In the genomic region with DNA sequence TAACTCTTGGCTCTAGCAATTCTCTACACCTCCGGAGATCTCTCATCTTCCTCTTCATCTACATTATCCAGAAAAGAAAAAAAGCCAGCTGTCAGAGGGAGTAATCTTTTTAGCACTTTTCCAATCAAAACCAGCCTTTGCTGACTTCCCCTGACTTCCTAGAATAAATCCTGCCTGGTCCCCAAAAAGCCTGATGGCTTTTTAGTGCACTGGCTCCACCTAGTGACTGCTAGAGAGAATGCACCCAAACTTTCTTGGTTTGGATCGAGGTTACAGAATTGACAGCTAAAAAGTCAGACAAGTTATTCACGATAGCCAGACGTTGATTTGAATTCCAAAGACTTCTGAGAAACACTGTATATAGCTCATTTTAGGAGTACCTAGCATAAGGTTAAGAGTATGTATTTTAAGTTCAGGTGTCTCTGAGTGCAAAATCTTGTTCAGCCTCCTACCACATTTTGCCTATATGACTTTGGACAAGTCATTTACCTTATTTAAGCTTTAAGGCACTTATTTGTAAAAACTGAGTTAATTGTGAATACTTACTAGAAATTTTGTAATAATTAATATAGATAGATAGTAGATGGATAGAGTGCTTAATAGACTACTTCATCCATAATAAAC, we compare ENCODE assay signal across 8 cellular contexts.
DNase-seq lines count a peak whose midpoint lies in the region; ATAC-seq and TF ChIP-seq lines count a peak whose summit lies in the region.

No MANE protein-coding gene starts in this region.

- H3K36me3 ChIP-seq in BJ (ENCODE audit: control insufficient read depth, insufficient read depth, low read length) (no peaks in the 10 kb centered on the region), lung (ENCODE audit: control insufficient read depth in 2 of 2, insufficient read depth in 2 of 2, low read length in 2 of 2) (no peaks in the 10 kb centered on the region), stomach (no peaks in the 10 kb centered on the region)

- H3K27me3 ChIP-seq in BJ (ENCODE audit: control insufficient read depth, insufficient read depth, low read length) = no peaks in the 10 kb centered on the region
- no peaks in the 10 kb centered on the region for H3K27me3 ChIP-seq in lung (ENCODE audit: control insufficient read depth, insufficient read depth)
- no peaks in the 10 kb centered on the region for H3K27me3 ChIP-seq in stomach

- peaks cover 3% of the 10 kb centered on the region for H3K27me3 Mint-ChIP-seq in T-helper 2 cell treated with Interferon-gamma antibody and Interleukin-4, amounts not matched to agents 5 μg/mL and 100 μg/mL, for 36 hours (ENCODE audit: low read depth)

- CTCF ChIA-PET in BJ (lab: Yijun Ruan, JAX) = interaction anchor here (0.7 to 2.1 kb wide), 25 partner anchors 9 to 1007 kb away, joined by 3 to 17 read pairs (median 3); no protein-coding TSS in a partner anchor

- ATAC-seq in GM18868 (IDR thresholded peaks at IDR 0.05; ENCODE audit: unreplicated experiment) = peak; percentile 42
- ATAC-seq in lung (ENCODE audit: insufficient read depth, low FRiP score) = no peak
- no peak for ATAC-seq in GM21447 (IDR thresholded peaks at IDR 0.05; ENCODE audit: unreplicated experiment)

- H3K9me3 Mint-ChIP-seq in T-helper 2 cell treated with Interferon-gamma antibody and Interleukin-4, amounts not matched to agents 5 μg/mL and 100 μg/mL, for 36 hours = no peaks in the 10 kb centered on the region

- no peak overlapping the region for H3K4me3 Mint-ChIP-seq in T-helper 2 cell treated with Interferon-gamma antibody and Interleukin-4, amounts not matched to agents 5 μg/mL and 100 μg/mL, for 36 hours

- POLR2A ChIA-PET in BJ (lab: Charles Lee) = no interaction called here

- H3K27ac ChIP-seq in coronary artery = no peak overlapping the region
- no peak overlapping the region for H3K27ac ChIP-seq in lung (ENCODE audit: low read depth in 1 of 2, low read length in 1 of 2)
- no peak overlapping the region for H3K27ac ChIP-seq in stomach

- H3K9me3 ChIP-seq in lung (ENCODE audit: control insufficient read depth in 2 of 2, insufficient read depth in 1 of 2, low read length in 1 of 2) = no peaks in the 10 kb centered on the region
- no peaks in the 10 kb centered on the region for H3K9me3 ChIP-seq in stomach

- H3K36me3 Mint-ChIP-seq in T-helper 2 cell treated with Interferon-gamma antibody and Interleukin-4, amounts not matched to agents 5 μg/mL and 100 μg/mL, for 36 hours (ENCODE audit: low read depth) = no peaks in the 10 kb centered on the region

- no peaks in the 10 kb centered on the region for H3K4me1 Mint-ChIP-seq in T-helper 2 cell treated with Interferon-gamma antibody and Interleukin-4, amounts not matched to agents 5 μg/mL and 100 μg/mL, for 36 hours (ENCODE audit: low read depth)

- intact Hi-C loops in stomach (cut with DNase I; ENCODE audit: low total_unique reads) = loop anchor here (10.0 kb wide), 1 partner anchor 432 kb away; no protein-coding TSS in a partner anchor

- no peak overlapping the region for H3K27ac Mint-ChIP-seq in T-helper 2 cell treated with Interferon-gamma antibody and Interleukin-4, amounts not matched to agents 5 μg/mL and 100 μg/mL, for 36 hours

- no peaks in the 10 kb centered on the region for H3K4me1 ChIP-seq in lung (ENCODE audit: control insufficient read depth in 2 of 2, insufficient read depth in 2 of 2, low read length in 2 of 2)
- H3K4me1 ChIP-seq in stomach = no peaks in the 10 kb centered on the region

- no peak for TF ChIP-seq EP300 in stomach (IDR thresholded peaks at IDR 0.05)

- 5 to 7% methylated on average over 4 of the region's 4 CpGs for WGBS in lung, 2 donors
- WGBS in stomach, 5 donors = 2 to 7% (median 5%) methylated on average over 4 of the region's 4 CpGs

- TF ChIP-seq CTCF in BJ (IDR thresholded peaks at IDR 0.05; ENCODE audit: insufficient read depth, low read depth, low read length) = peak; percentile 95
- peak; percentile 70 for TF ChIP-seq CTCF in coronary artery (IDR thresholded peaks at IDR 0.05)
- TF ChIP-seq CTCF in lung (IDR thresholded peaks at IDR 0.05; ENCODE audit: control extremely low read depth, extremely low read depth) = peak; percentile 86
- peak in 5 of 7 experiments; percentile 47 to 88 (median 83) for TF ChIP-seq CTCF in stomach (IDR thresholded peaks at IDR 0.05)

- DNase-seq in BJ (ENCODE audit: low read depth) (no peak), NCI-H1048 (lab: John Stamatoyannopoulos, UW) (peak; percentile 24), coronary artery (ENCODE audit: low spot score) (no peak), lung (ENCODE audit: low spot score) (peak; percentile 46), stomach (peak; percentile 36)
- peak; percentile 7 for DNase-seq in T-helper 2 cell treated with Interferon-gamma antibody and Interleukin-4, amounts not matched to agents 5 μg/mL and 100 μg/mL, for 36 hours (ENCODE audit: low spot score)

- H3K4me3 ChIP-seq in BJ (ENCODE audit: low read depth, low read length) (no peak overlapping the region), coronary artery (no peak overlapping the region), lung (no peak overlapping the region), stomach (no peak overlapping the region)

- TF ChIP-seq POLR2A in stomach (IDR thresholded peaks at IDR 0.05) = no peak

Comparison
In these comparisons a context has a peak if more than half of its experiments do, and no peak if none do; other contexts are left out.
1. DNase-seq: peak in NCI-H1048 (single experiment), T-helper 2 cell treated with Interferon-gamma antibody and Interleukin-4, amounts not matched to agents 5 μg/mL and 100 μg/mL, for 36 hours (single experiment), lung (single experiment) and stomach (single experiment); none in BJ (single experiment) and coronary artery (single experiment).
2. Peak in every context shown above with its lines, with median percentiles within 50 percentile points of each other: CTCF ChIP-seq.